ENCODE assay signal across 17 cellular contexts in genomic region chr11:78807351-78807750, GRCh38.
DNase-seq lines count a peak whose midpoint lies in the region; ATAC-seq and TF ChIP-seq lines count a peak whose summit lies in the region.
"Had no signal": no experiment of that assay in that cellular context is flagged by ENCODE, and none has a peak within 500 bp of the region (broad histone marks: within the 10 kb centered on the region; RNA-seq: fewer than 3 reads in every experiment).

No MANE protein-coding gene starts in this region.

- no peak for DNase-seq in osteocyte (ENCODE audit: extremely low spot score, unreplicated experiment)
- no peak for DNase-seq in right cardiac atrium
- DNase-seq: 8988T; Caco-2; CD4-positive, CD25-positive, alpha-beta regulatory T cell; CD8-positive, alpha-beta T cell; DMS153; DND-41; H9; HFFc6 had no signal

- no peaks in the 10 kb centered on the region for H3K36me3 Mint-ChIP-seq in dendritic cell treated with granulocyte-macrophage colony-stimulating factor and Interleukin-4, amounts not matched to agents 40 ng/mL and 50 ng/mL, for 4 days (ENCODE audit: low read depth)
- H3K36me3 Mint-ChIP-seq in osteocyte (ENCODE audit: unreplicated experiment): peaks cover 3% of the 10 kb centered on the region
- H3K36me3 Mint-ChIP-seq: CD4-positive, CD25-positive, alpha-beta regulatory T cell; CD8-positive, alpha-beta T cell had no signal

- no peak overlapping the region for H3K4me3 Mint-ChIP-seq in dendritic cell treated with granulocyte-macrophage colony-stimulating factor and Interleukin-4, amounts not matched to agents 40 ng/mL and 50 ng/mL, for 4 days
- H3K4me3 Mint-ChIP-seq in osteocyte (ENCODE audit: unreplicated experiment): no peak overlapping the region
- H3K4me3 Mint-ChIP-seq: CD4-positive, CD25-positive, alpha-beta regulatory T cell; CD8-positive, alpha-beta T cell; GM23338; H9; HFFc6 had no signal

- WGBS in right cardiac atrium: 95% methylated on average over 2 of the region's 2 CpGs

- H3K4me3 ChIP-seq in HEK293 (ENCODE audit: low read depth, low read length) (no peak overlapping the region), right cardiac atrium (ENCODE audit: low read length) (no peak overlapping the region)
- H3K4me3 ChIP-seq: GM23338 had no signal

- H3K9me3 Mint-ChIP-seq in dendritic cell treated with granulocyte-macrophage colony-stimulating factor and Interleukin-4, amounts not matched to agents 40 ng/mL and 50 ng/mL, for 4 days: no peaks in the 10 kb centered on the region
- no peaks in the 10 kb centered on the region for H3K9me3 Mint-ChIP-seq in osteocyte (ENCODE audit: unreplicated experiment)
- H3K9me3 Mint-ChIP-seq: CD8-positive, alpha-beta T cell; GM23338; H9; HFFc6 had no signal

- H3K4me1 ChIP-seq in HEK293 (ENCODE audit: control insufficient read depth, insufficient read depth, low read length) (0 out of 2 replicates have a peak, but pooled peaks cover under 1% of the 10 kb centered on the region), right cardiac atrium (ENCODE audit: control insufficient read depth, insufficient read depth, low read length) (peaks cover 7% of the 10 kb centered on the region)
- H3K4me1 ChIP-seq: Caco-2 had no signal

- CTCF ChIA-PET in HEK293 (lab: Yijun Ruan, JAX): interaction anchor here (0.8 to 4.8 kb wide), 2 partner anchors 8 to 30 kb away, joined by 3 to 54 read pairs; no protein-coding TSS in a partner anchor

- no peaks in the 10 kb centered on the region for H3K27me3 ChIP-seq in right cardiac atrium (ENCODE audit: control insufficient read depth, insufficient read depth)

- peak overlapping the region; percentile 71 for H3K27ac Mint-ChIP-seq in dendritic cell treated with granulocyte-macrophage colony-stimulating factor and Interleukin-4, amounts not matched to agents 40 ng/mL and 50 ng/mL, for 4 days
- peak overlapping the region; percentile 92 for H3K27ac Mint-ChIP-seq in osteocyte (ENCODE audit: unreplicated experiment)
- H3K27ac Mint-ChIP-seq: CD4-positive, CD25-positive, alpha-beta regulatory T cell; CD8-positive, alpha-beta T cell; GM23338; H9; HFFc6 had no signal

- TF ChIP-seq CTCF in HEK293 (tag by site-specific recombination; IDR thresholded peaks at IDR 0.05) (no peak), osteocyte (IDR thresholded peaks at IDR 0.05) (no peak)

- H3K9me3 ChIP-seq in HEK293 (ENCODE audit: control insufficient read depth, insufficient read depth, low read depth, low read length) (no peaks in the 10 kb centered on the region), right cardiac atrium (ENCODE audit: control insufficient read depth, low read length) (no peaks in the 10 kb centered on the region)
- H3K9me3 ChIP-seq: Caco-2 had no signal

- peaks cover under 1% of the 10 kb centered on the region for H3K27me3 Mint-ChIP-seq in dendritic cell treated with granulocyte-macrophage colony-stimulating factor and Interleukin-4, amounts not matched to agents 40 ng/mL and 50 ng/mL, for 4 days
- H3K27me3 Mint-ChIP-seq in osteocyte (ENCODE audit: unreplicated experiment): no peaks in the 10 kb centered on the region

- peaks cover 52% of the 10 kb centered on the region for H3K4me1 Mint-ChIP-seq in dendritic cell treated with granulocyte-macrophage colony-stimulating factor and Interleukin-4, amounts not matched to agents 40 ng/mL and 50 ng/mL, for 4 days (ENCODE audit: low read depth)
- peaks cover 75% of the 10 kb centered on the region for H3K4me1 Mint-ChIP-seq in osteocyte (ENCODE audit: unreplicated experiment)
- H3K4me1 Mint-ChIP-seq: CD4-positive, CD25-positive, alpha-beta regulatory T cell had no signal

- ATAC-seq in GM21723 (IDR thresholded peaks at IDR 0.05; ENCODE audit: unreplicated experiment) (no peak), GM19351 (IDR thresholded peaks at IDR 0.05; ENCODE audit: unreplicated experiment) (no peak), right cardiac atrium (no peak)
- ATAC-seq: CD8-positive, alpha-beta T cell; GM23338; HCT116 had no signal

- intact Hi-C loops in dendritic cell treated with granulocyte-macrophage colony-stimulating factor and Interleukin-4, amounts not matched to agents 40 ng/mL and 50 ng/mL, for 4 days (cut with micrococcal nuclease): no loop called here
- intact Hi-C loops in right cardiac atrium (cut with DNase I): no loop called here

- H3K36me3 ChIP-seq in HEK293 (ENCODE audit: control insufficient read depth in 2 of 2, insufficient read depth in 1 of 2, low read length in 2 of 2): no peaks in the 10 kb centered on the region

- POLR2A ChIA-PET in HEK293 (lab: Yijun Ruan, JAX): no interaction called here

- H3K27ac ChIP-seq in HEK293 (ENCODE audit: extremely low read depth, low read depth, low read length) (no peak overlapping the region), right cardiac atrium (ENCODE audit: low read length) (no peak overlapping the region)
- H3K27ac ChIP-seq: C4-2B had no signal

TF ChIP-seq in HEK293, 187 proteins besides CTCF, POLR2A, EP300 and RAD21:
- TF ChIP-seq KLF16 (tag by site-specific recombination; IDR thresholded peaks at IDR 0.05) (no peak), ZNF548 (tag by site-specific recombination; IDR thresholded peaks at IDR 0.05) (no peak), ATF2 (tag by site-specific recombination; IDR thresholded peaks at IDR 0.05; ENCODE audit: low read depth) (no peak), SCRT2 (tag by site-specific recombination; IDR thresholded peaks at IDR 0.05) (peak; percentile 86), ZNF341 (tag by site-specific recombination; IDR thresholded peaks at IDR 0.05; ENCODE audit: low read depth) (no peak), ZNF184 (tag by site-specific recombination; IDR thresholded peaks at IDR 0.05) (no peak), ZNF26 (tag by site-specific recombination; IDR thresholded peaks at IDR 0.05) (no peak), ZNF830 (tag by site-specific recombination; IDR thresholded peaks at IDR 0.05; ENCODE audit: low read depth) (no peak), SCRT1 (tag by site-specific recombination; IDR thresholded peaks at IDR 0.05; ENCODE audit: borderline replicate concordance) (peak; percentile 65; the same call in 1 of the 2 replicates)
